Comparison of ENCODE assay signal across 17 cellular contexts in the genomic region with DNA sequence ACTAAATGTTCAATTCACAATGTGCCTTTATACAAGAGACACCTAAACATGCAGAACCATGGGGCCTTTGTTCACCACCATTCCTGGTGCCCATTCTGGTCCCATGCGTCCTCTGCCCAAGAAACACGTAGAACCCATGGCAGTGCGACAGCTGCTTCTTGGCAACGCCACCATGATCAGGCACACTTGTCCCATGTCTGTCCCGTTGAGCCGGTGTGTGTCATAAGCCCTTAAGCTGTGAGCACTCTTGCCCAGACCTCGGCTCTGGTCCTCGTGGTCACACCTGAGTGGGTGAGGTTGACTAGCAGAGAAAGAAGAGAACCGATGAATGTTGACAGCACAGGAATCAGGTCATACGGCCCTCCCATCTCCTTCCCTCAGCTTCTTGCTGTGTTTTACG. TPM values are rescaled to one million over a fixed set of nuclear protein-coding genes. Genes with fewer than 3 reads are reported as not detected.
"Had no signal": no experiment of that assay in that cellular context is flagged by ENCODE, and none has a peak within 500 bp of the region (broad histone marks: within the 10 kb centered on the region; RNA-seq: fewer than 3 reads in every experiment).

No MANE protein-coding gene starts in this region.

RNA-seq across cellular contexts. Expression of gene PRDM7, which starts 24.2 kb away (rescaled TPM):
- total RNA-seq: activated CD8-positive, alpha-beta T cell treated with anti-CD3 and anti-CD28 coated beads for 36 hours; activated T-cell treated with anti-CD3 and anti-CD28 coated beads, Interleukin-2, amount 50 U/mL, for 4 hours; astrocyte; bronchial epithelial cell; cardiac septum; cerebellum; dorsolateral prefrontal cortex; endodermal cell; epithelial cell of proximal tubule; esophagus muscularis mucosa; foreskin keratinocyte; gastroesophageal sphincter; glomerular endothelial cell; T-cell; T-helper 2 cell treated with Interferon-gamma antibody and Interleukin-4, amounts not matched to agents 100 ng/mL and 5 ng/mL, for 36 hours; WTC11 had no signal
- polyA plus RNA-seq: adipose tissue, foreskin keratinocyte had no signal
